ENCODE assay signal across 1 cellular context in genomic region chr4:181006509-181007290, GRCh38.
TF ChIP-seq lines count a peak whose summit lies in the region.

No MANE protein-coding gene starts in this region.

TF ChIP-seq in GM23338, 12 proteins besides CTCF, POLR2A, EP300 and RAD21 (continued from another document):
- no peak for TF ChIP-seq REST (IDR thresholded peaks at IDR 0.05; ENCODE audit: unreplicated experiment)
- TF ChIP-seq ETS1 (IDR thresholded peaks at IDR 0.05), result no peak
- no peak for TF ChIP-seq NANOG (IDR thresholded peaks at IDR 0.05; ENCODE audit: borderline replicate concordance)
- TF ChIP-seq EZH2phosphoT487 (IDR thresholded peaks at IDR 0.05; ENCODE audit: unreplicated experiment), result no peak
- no peak for TF ChIP-seq ZNF114 (CRISPR knock-in tag; IDR thresholded peaks at IDR 0.05)
